ENCODE assay signal across 8 cellular contexts in genomic region chr1:156660752-156661112, GRCh38. TPM values are rescaled to one million over a fixed set of nuclear protein-coding genes. Genes with fewer than 3 reads are reported as not detected.
DNase-seq lines count a peak whose midpoint lies in the region; TF ChIP-seq lines count a peak whose summit lies in the region.

No MANE protein-coding gene starts in this region.

- CTCF ChIA-PET in Caco-2 (lab: Charles Lee) = interaction anchor here (0.6 to 3.1 kb wide), 13 partner anchors 9 to 267 kb away, joined by 3 to 61 read pairs (median 5); partner anchors contain the start of genes CRABP2, ISG20L2, METTL25B and NES

- DNase-seq in Caco-2 (no peak), MG63 (no peak), ovary (no peak), NCI-H510A treated with DMSO at 0.1 percent for 48 hours (lab: John Stamatoyannopoulos, UW) (no peak), NCI-H524 treated with DMSO at 0.1 percent for 48 hours (lab: John Stamatoyannopoulos, UW) (no peak), SW 1271 (lab: John Stamatoyannopoulos, UW) (no peak), SKM-1 treated with dmso at 0.1 percent for 144 hours (lab: John Stamatoyannopoulos, UW; ENCODE audit: unreplicated experiment) (no peak)

- H3K27ac Mint-ChIP-seq in Caco-2 (ENCODE audit: unreplicated experiment) = peak overlapping the region; percentile 92

- peak overlapping the region; percentile 73 for H3K27ac ChIP-seq in ectodermal cell (ENCODE audit: insufficient read depth, low read depth, low read length, poor library complexity, severe bottlenecking)
- H3K27ac ChIP-seq in ovary = peak overlapping the region; percentile 22 to 52

- intact Hi-C loops in Caco-2 (cut with micrococcal nuclease; ENCODE audit: unreplicated experiment) = loop anchor here (1.0 kb wide), 1 partner anchor 18 kb away; no protein-coding TSS in a partner anchor
- intact Hi-C loops in ovary (cut with DNase I) = loop anchor here in 1 of 4 donors (2.0 kb wide), 1 partner anchor 14 kb away; no protein-coding TSS in a partner anchor

- no peak for TF ChIP-seq CTCF in Caco-2 (IDR thresholded peaks at IDR 0.05; ENCODE audit: insufficient read depth in 1 of 2, low read depth in 1 of 2, low read length in 1 of 2, severe bottlenecking in 1 of 2, unreplicated experiment in 1 of 2)
- TF ChIP-seq CTCF in ovary (IDR thresholded peaks at IDR 0.05) = no peak

- peak overlapping the region; percentile 77 for H3K4me3 Mint-ChIP-seq in Caco-2 (ENCODE audit: unreplicated experiment)

- H3K36me3 ChIP-seq in Caco-2 (ENCODE audit: control insufficient read depth, insufficient read depth, low read length) (no peaks in the 10 kb centered on the region), MG63 (no peaks in the 10 kb centered on the region), ectodermal cell (ENCODE audit: control insufficient read depth, insufficient read depth, low read length) (no peaks in the 10 kb centered on the region), ovary (no peaks in the 10 kb centered on the region)

- POLR2A ChIA-PET in Caco-2 (lab: Charles Lee) = interaction anchor here (0.6 to 1.9 kb wide), 2 partner anchors 16 to 81 kb away, joined by 3 to 28 read pairs; partner anchors contain the start of gene NES

- H3K27me3 ChIP-seq in Caco-2 (replicated peaks; ENCODE audit: control insufficient read depth, insufficient read depth, low read length) = no peaks in the 10 kb centered on the region
- H3K27me3 ChIP-seq in MG63 = 0 out of 2 replicates have a peak, but pooled peaks cover 2% of the 10 kb centered on the region
- peaks cover 41% of the 10 kb centered on the region for H3K27me3 ChIP-seq in ectodermal cell (ENCODE audit: control insufficient read depth, insufficient read depth, low read length, poor library complexity, severe bottlenecking)
- H3K27me3 ChIP-seq in ovary = no peaks in the 10 kb centered on the region

- H3K27me3 Mint-ChIP-seq in Caco-2 (ENCODE audit: insufficient read depth, unreplicated experiment) = no peaks in the 10 kb centered on the region

- TF ChIP-seq EP300 in ovary (IDR thresholded peaks at IDR 0.05) = no peak

- BruUV-seq in Caco-2 (replicated peaks; lab: Mats Ljungman, UMichigan) = TSS peak; percentile 84

- TF ChIP-seq POLR2A in ovary (IDR thresholded peaks at IDR 0.05) = no peak

- peaks cover 4% of the 10 kb centered on the region for H3K36me3 Mint-ChIP-seq in Caco-2 (ENCODE audit: insufficient read depth, unreplicated experiment)

- peak overlapping the region; percentile 18 for H3K4me3 ChIP-seq in Caco-2 (ENCODE audit: low read depth, low read length)
- H3K4me3 ChIP-seq in MG63 = peak overlapping the region; percentile 58
- H3K4me3 ChIP-seq in ectodermal cell (ENCODE audit: insufficient read depth, low read depth, low read length) = no peak overlapping the region
- no peak overlapping the region for H3K4me3 ChIP-seq in ovary

- H3K4me1 ChIP-seq in Caco-2 = peaks cover 48% of the 10 kb centered on the region
- peaks cover 64% of the 10 kb centered on the region for H3K4me1 ChIP-seq in ectodermal cell (ENCODE audit: control insufficient read depth, insufficient read depth, low read length)
- no peaks in the 10 kb centered on the region for H3K4me1 ChIP-seq in ovary (ENCODE audit: insufficient read depth)

- no peaks in the 10 kb centered on the region for H3K9me3 Mint-ChIP-seq in Caco-2 (ENCODE audit: unreplicated experiment)

- H3K4me1 Mint-ChIP-seq in Caco-2 (ENCODE audit: low read depth, unreplicated experiment) = peaks cover 56% of the 10 kb centered on the region

- 71 to 87% methylated on average over 2 of the region's 2 CpGs for WGBS in ectodermal cell, 2 experiments
- WGBS in ovary, 3 donors = 66 to 77% (median 75%) methylated on average over 2 of the region's 2 CpGs

- H3K9me3 ChIP-seq in Caco-2 (no peaks in the 10 kb centered on the region), MG63 (no peaks in the 10 kb centered on the region), ectodermal cell (ENCODE audit: control insufficient read depth, low read length) (no peaks in the 10 kb centered on the region), ovary (no peaks in the 10 kb centered on the region)

RNA-seq across cellular contexts. Expression of gene NES, which starts 16.5 kb away (rescaled TPM):
- total RNA-seq in Caco-2 (2022) (18.0 and 22.7 TPM in 2 replicates), ovary (10 to 100 TPM in 3 of 7 donors, 1 to 10 TPM in 4; 3.5 to 32.9 (median 9.8) TPM)
- 0.03 TPM in 1 of 2 replicates, not detected in the other for total RNA-seq in MG63 (2014; rRNA removed; shearing (Covaris generic); ENCODE audit: low replicate concordance)
- 303 TPM for polyA plus RNA-seq in ectodermal cell (2013, experiment 1 of 4)
- polyA plus RNA-seq in ectodermal cell (2013, experiment 2 of 4) = 335 TPM
- polyA plus RNA-seq in ectodermal cell (2013, experiment 3 of 4) = 231 TPM
- polyA plus RNA-seq in ectodermal cell (2013, experiment 4 of 4) = 248 TPM
- polyA plus RNA-seq in ovary = 10 to 100 TPM; 13.5 to 31.7 TPM

RNA-seq across cellular contexts. Expression of gene BCAN, which starts 18.8 kb away (rescaled TPM):
- total RNA-seq in Caco-2 (2022) = not detected in 2 replicates
- not detected in 2 replicates for total RNA-seq in MG63 (2014; rRNA removed; shearing (Covaris generic); ENCODE audit: low replicate concordance)
- 0.93 TPM for polyA plus RNA-seq in ectodermal cell (2013, experiment 1 of 4)
- 0.48 TPM for polyA plus RNA-seq in ectodermal cell (2013, experiment 2 of 4)
- 0.48 TPM for polyA plus RNA-seq in ectodermal cell (2013, experiment 3 of 4)
- 0.61 TPM for polyA plus RNA-seq in ectodermal cell (2013, experiment 4 of 4)
- total RNA-seq in ovary = 1 to 10 TPM in 2 of 7 donors, under 1 TPM in 2, not detected in 3; 0.20 to 2.2 (median 1.0) TPM
- under 1 TPM; 0.11 to 0.43 TPM for polyA plus RNA-seq in ovary

RNA-seq across cellular contexts. Expression of gene HAPLN2, which starts 41.5 kb away (rescaled TPM):
- total RNA-seq in Caco-2 (2022) (not detected in 2 replicates), ovary (1 to 10 TPM in 5 of 7 donors, under 1 TPM in 2; 0.30 to 1.9 (median 1.2) TPM)
- total RNA-seq in MG63 (2014; rRNA removed; shearing (Covaris generic); ENCODE audit: low replicate concordance) = not detected in 2 replicates
- 0.50 TPM for polyA plus RNA-seq in ectodermal cell (2013, experiment 1 of 4)
- 0.91 TPM for polyA plus RNA-seq in ectodermal cell (2013, experiment 2 of 4)
- polyA plus RNA-seq in ectodermal cell (2013, experiment 3 of 4) = 0.91 TPM
- polyA plus RNA-seq in ectodermal cell (2013, experiment 4 of 4) = 0.77 TPM
- 1 to 10 TPM in 1 of 2 donors, not detected in 1; 1.1 TPM for polyA plus RNA-seq in ovary

RNA-seq across cellular contexts. Expression of gene CRABP2, which starts 44.7 kb away (rescaled TPM):
- total RNA-seq in Caco-2 (2022) (27.1 and 30.6 TPM in 2 replicates), ovary (10 to 100 TPM in 3 of 7 donors, 1 to 10 TPM in 4; 1.8 to 31.5 (median 5.5) TPM)
- total RNA-seq in MG63 (2014; rRNA removed; shearing (Covaris generic); ENCODE audit: low replicate concordance) = 57.8 and 62.8 TPM in 2 replicates
- 697 TPM for polyA plus RNA-seq in ectodermal cell (2013, experiment 1 of 4)
- polyA plus RNA-seq in ectodermal cell (2013, experiment 2 of 4) = 522 TPM
- 545 TPM for polyA plus RNA-seq in ectodermal cell (2013, experiment 3 of 4)
- polyA plus RNA-seq in ectodermal cell (2013, experiment 4 of 4) = 604 TPM
- 10 to 100 TPM in 1 of 2 donors, 1 to 10 TPM in 1; 1.4 to 22.9 TPM for polyA plus RNA-seq in ovary

RNA-seq across cellular contexts. Expression of gene GPATCH4, which starts 59.5 kb away (rescaled TPM):
- total RNA-seq in Caco-2 (2022) (52.5 and 53.5 TPM in 2 replicates), ovary (10 to 100 TPM; 11.1 to 45.1 (median 22.8) TPM)
- total RNA-seq in MG63 (2014; rRNA removed; shearing (Covaris generic); ENCODE audit: low replicate concordance) = 10.0 and 48.6 TPM in 2 replicates
- 37.3 TPM for polyA plus RNA-seq in ectodermal cell (2013, experiment 1 of 4)
- polyA plus RNA-seq in ectodermal cell (2013, experiment 2 of 4) = 35.8 TPM
- 22.4 TPM for polyA plus RNA-seq in ectodermal cell (2013, experiment 3 of 4)
- 23.3 TPM for polyA plus RNA-seq in ectodermal cell (2013, experiment 4 of 4)
- 10 to 100 TPM; 10.0 to 22.0 TPM for polyA plus RNA-seq in ovary

Comparison
In these comparisons a context has a peak if more than half of its experiments do, and no peak if none do; other contexts are left out.
1. H3K4me3 ChIP-seq: peak in Caco-2 (single experiment) and MG63 (single experiment); none in ectodermal cell (single experiment) and ovary (single experiment).